Comparison of ENCODE assay signal across 11 cellular contexts in genomic region chr12:108000111-108000510, GRCh38.
"Had no signal": no experiment of that assay in that cellular context is flagged by ENCODE, and none has a peak within 500 bp of the region (broad histone marks: within the 10 kb centered on the region; RNA-seq: fewer than 3 reads in every experiment).

No MANE protein-coding gene starts in this region.

- DNase-seq: activated CD4-positive, alpha-beta memory T cell treated with anti-CD3 and anti-CD28 coated beads for 36 hours; activated CD4-positive, alpha-beta T cell treated with anti-CD3 and anti-CD28 coated beads for 4 hours; activated gamma-delta T cell treated with Interleukin-2 at 50 U/mL for 16 hours; activated T-cell treated with anti-CD3 and anti-CD28 coated beads for 4 hours; dermis blood vessel endothelial cell; effector memory CD4-positive, alpha-beta T cell; esophagus squamous epithelium; retina; spleen; stimulated activated CD4-positive, alpha-beta T cell treated with anti-CD3 and anti-CD28 coated beads, Interleukin-4, amount 100 ng/mL, for 4 hours; upper lobe of right lung had no signal

- H3K27ac ChIP-seq: esophagus squamous epithelium, spleen, upper lobe of right lung had no signal

- H3K4me3 ChIP-seq: esophagus squamous epithelium, spleen, upper lobe of right lung had no signal

- H3K4me1 ChIP-seq: esophagus squamous epithelium, spleen, upper lobe of right lung had no signal

- H3K9me3 ChIP-seq: esophagus squamous epithelium, upper lobe of right lung had no signal

- H3K36me3 ChIP-seq: esophagus squamous epithelium, spleen, upper lobe of right lung had no signal
